ENCODE assay signal across 8 cellular contexts in genomic region chr14:53953002-53953827, GRCh38. TPM values are rescaled to one million over a fixed set of nuclear protein-coding genes. Genes with fewer than 3 reads are reported as not detected.
DNase-seq lines count a peak whose midpoint lies in the region; ATAC-seq and TF ChIP-seq lines count a peak whose summit lies in the region.

No MANE protein-coding gene starts in this region.

- TF ChIP-seq CTCF in AG10803 (conservative IDR thresholded peaks at IDR 0.05; ENCODE audit: low read length) (no peak), PC-9 (conservative IDR thresholded peaks at IDR 0.05) (no peak), coronary artery (IDR thresholded peaks at IDR 0.05) (no peak), kidney epithelial cell (IDR thresholded peaks at IDR 0.05; ENCODE audit: insufficient read depth, low read length, poor library complexity, severe bottlenecking) (no peak)

- H3K27me3 ChIP-seq in PC-9 (ENCODE audit: insufficient read depth, low read depth) (no peaks in the 10 kb centered on the region), kidney epithelial cell (ENCODE audit: control insufficient read depth, insufficient read depth, low read length) (peaks cover 9% of the 10 kb centered on the region), Karpas-422 (ENCODE audit: low read length) (no peaks in the 10 kb centered on the region)

- no peak overlapping the region for H3K9ac ChIP-seq in Karpas-422 (ENCODE audit: low read length)

- H2AFZ ChIP-seq in PC-9 = peak overlapping the region; percentile 93
- H2AFZ ChIP-seq in Karpas-422 (ENCODE audit: low read length) = no peak overlapping the region

- peak overlapping the region; percentile 18 for H3K27ac ChIP-seq in PC-9
- H3K27ac ChIP-seq in coronary artery = peak overlapping the region; percentile 55 to 97
- peak overlapping the region in 20 of 21 experiments; percentile 48 to 89 (median 78) for H3K27ac ChIP-seq in skin epidermis
- no peak overlapping the region for H3K27ac ChIP-seq in Karpas-422 (ENCODE audit: low read length)

- no peaks in the 10 kb centered on the region for H4K20me1 ChIP-seq in PC-9 (ENCODE audit: insufficient read depth)
- H4K20me1 ChIP-seq in Karpas-422 (ENCODE audit: insufficient read depth, low read depth, low read length) = no peaks in the 10 kb centered on the region

- H3K4me3 ChIP-seq in AG10803 (ENCODE audit: low read length) = peak overlapping the region; percentile 54
- peak overlapping the region; percentile 80 for H3K4me3 ChIP-seq in PC-9
- peak overlapping the region; percentile 88 for H3K4me3 ChIP-seq in coronary artery
- peak overlapping the region; percentile 54 for H3K4me3 ChIP-seq in kidney epithelial cell (ENCODE audit: low read depth, low read length)
- H3K4me3 ChIP-seq in skin epidermis = peak overlapping the region; percentile 37 to 51 (median 40)
- no peak overlapping the region for H3K4me3 ChIP-seq in Karpas-422 (ENCODE audit: low read length)

- H3K4me1 ChIP-seq in PC-9 (replicated peaks; ENCODE audit: insufficient read depth) (peaks cover 14% of the 10 kb centered on the region), Karpas-422 (ENCODE audit: low read length) (no peaks in the 10 kb centered on the region)

- CTCF ChIA-PET in PC-9 (lab: Charles Lee) = interaction anchor here (0.6 to 1.1 kb wide), 5 partner anchors 53 to 291 kb away, joined by 3 read pairs; no protein-coding TSS in a partner anchor

- no peaks in the 10 kb centered on the region for H3K9me3 ChIP-seq in PC-9 (ENCODE audit: insufficient read depth, low read depth)
- H3K9me3 ChIP-seq in Karpas-422 (ENCODE audit: low read length) = no peaks in the 10 kb centered on the region

- peaks cover 12% of the 10 kb centered on the region for H3F3A ChIP-seq in PC-9 (ENCODE audit: insufficient read depth, low read depth)

- H3K36me3 ChIP-seq in PC-9 (ENCODE audit: low read depth) (peaks cover 15% of the 10 kb centered on the region; the same call in 1 of the 2 replicates), kidney epithelial cell (ENCODE audit: control insufficient read depth, insufficient read depth, low read length) (peaks cover 2% of the 10 kb centered on the region), Karpas-422 (ENCODE audit: insufficient read depth, low read length) (no peaks in the 10 kb centered on the region)

- intact Hi-C loops in PC-9 (cut with micrococcal nuclease; ENCODE audit: unreplicated experiment) = no loop called here

- H3K9me2 ChIP-seq in PC-9 (ENCODE audit: insufficient read depth) (no peaks in the 10 kb centered on the region), Karpas-422 (replicated peaks; ENCODE audit: insufficient read depth, low read length) (no peaks in the 10 kb centered on the region)

- H3K79me2 ChIP-seq in PC-9 (ENCODE audit: low read depth) (peaks cover 34% of the 10 kb centered on the region), Karpas-422 (ENCODE audit: low read length) (no peaks in the 10 kb centered on the region)

- no TSS peak for BruUV-seq in PC-9 (replicated peaks; lab: Mats Ljungman, UMichigan)

- DNase-seq in AG10803 (ENCODE audit: low read depth) (peak; percentile 33), H4 (ENCODE audit: low spot score) (peak; percentile 55), PC-9 (peak; percentile 40 to 80), coronary artery (ENCODE audit: low spot score) (peak; percentile 91), kidney epithelial cell (ENCODE audit: low read depth) (peak; percentile 28), Karpas-422 (no peak)

- POLR2A ChIA-PET in PC-9 (lab: Charles Lee; ENCODE audit: unreplicated experiment) = interaction anchor here (0.5 to 1.1 kb wide), 13 partner anchors 9 to 1170 kb away, joined by 3 to 14 read pairs (median 5); no protein-coding TSS in a partner anchor

- ATAC-seq in GM19023 (IDR thresholded peaks at IDR 0.05; ENCODE audit: unreplicated experiment) = no peak

- peak overlapping the region; percentile 96 for H3K4me2 ChIP-seq in PC-9
- H3K4me2 ChIP-seq in Karpas-422 (ENCODE audit: low read depth, low read length, poor library complexity, severe bottlenecking) = no peak overlapping the region

RNA-seq across cellular contexts. Expression of gene BMP4, which starts 3.4 kb away (rescaled TPM):
- total RNA-seq in H4 (2014; rRNA removed; shearing (Covaris generic)) = 1.0 and 5.6 TPM in 2 replicates
- total RNA-seq in PC-9 (2021) = 62.4 and 63.5 TPM in 2 replicates
- 2.7 and 3.1 TPM in 2 replicates for total RNA-seq in kidney epithelial cell
- not detected in 2 replicates for total RNA-seq in Karpas-422 (2014; rRNA removed; shearing (Covaris generic); ENCODE audit: low replicate concordance)
